ENCODE assay signal across 21 cellular contexts in the genomic region with DNA sequence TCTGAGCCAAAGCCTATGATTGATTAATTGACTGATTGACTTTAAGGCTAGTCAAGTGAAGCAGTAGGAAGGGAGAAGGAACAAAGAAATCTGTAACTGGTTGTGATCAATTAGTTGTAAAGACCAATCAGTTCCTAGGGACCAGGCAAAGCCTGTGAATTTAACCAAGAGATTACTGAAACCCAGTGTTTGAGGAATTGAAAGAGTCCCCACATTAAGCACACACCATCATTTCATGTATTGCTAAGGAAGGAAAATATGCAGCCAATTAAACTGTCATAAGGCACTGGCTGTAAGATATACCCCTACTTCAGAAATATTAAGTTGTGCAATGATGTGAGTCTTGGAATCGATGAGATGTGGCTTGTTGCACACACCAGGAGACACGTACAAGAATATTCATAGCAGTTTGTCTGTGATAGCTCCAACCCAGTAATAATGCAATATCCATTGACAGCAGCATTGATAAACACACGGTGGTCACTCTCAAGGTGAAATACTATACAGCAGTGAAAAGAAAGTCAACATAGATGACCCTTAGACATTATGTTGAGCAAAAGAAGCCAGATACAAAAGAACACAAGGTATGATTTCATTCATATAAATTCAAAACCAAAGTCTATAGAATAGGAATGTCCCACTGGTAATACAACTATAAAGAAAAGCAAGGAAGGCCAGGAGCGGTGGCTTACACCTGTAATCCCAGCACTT. TPM values are rescaled to one million over a fixed set of nuclear protein-coding genes. Genes with fewer than 3 reads are reported as not detected.
"Had no signal": no experiment of that assay in that cellular context is flagged by ENCODE, and none has a peak within 500 bp of the region (broad histone marks: within the 10 kb centered on the region; RNA-seq: fewer than 3 reads in every experiment).

No MANE protein-coding gene starts in this region.

- H3K9me3 ChIP-seq: adrenal gland, esophagus muscularis mucosa, ovary, psoas muscle, tibial nerve had no signal

- H3K36me3 Mint-ChIP-seq: natural killer cell had no signal

- H3K27ac ChIP-seq: adrenal gland, esophagus muscularis mucosa, ovary, tibial nerve had no signal

- H3K27ac Mint-ChIP-seq: activated CD4-positive, alpha-beta memory T cell treated with anti-CD3 and anti-CD28 coated beads, Interleukin-2, amount 10 ng/mL, durations not matched to agents 7 days and 5 days; activated CD4-positive, alpha-beta T cell treated with anti-CD3 and anti-CD28 coated beads, Interleukin-2, amount 10 ng/mL, durations not matched to agents 24 days and 14 days; activated CD8-positive, alpha-beta memory T cell treated with anti-CD3 and anti-CD28 coated beads, Interleukin-2, amount 10 ng/mL, durations not matched to agents 7 days and 5 days; activated naive CD8-positive, alpha-beta T cell; natural killer cell; stimulated activated naive CD8-positive, alpha-beta T cell treated with anti-CD3 and anti-CD28 coated beads, Interleukin-15, Interleukin-2, amounts not matched to agents 100 ng/mL and 50 ng/mL, for 24 hours had no signal

- H3K4me3 Mint-ChIP-seq: activated CD4-positive, alpha-beta memory T cell treated with anti-CD3 and anti-CD28 coated beads, Interleukin-2, amount 10 ng/mL, durations not matched to agents 7 days and 5 days; activated CD4-positive, alpha-beta T cell treated with anti-CD3 and anti-CD28 coated beads, Interleukin-2, amount 10 ng/mL, durations not matched to agents 24 days and 14 days; activated CD8-positive, alpha-beta memory T cell treated with anti-CD3 and anti-CD28 coated beads, Interleukin-2, amount 10 ng/mL, durations not matched to agents 7 days and 5 days; activated naive CD8-positive, alpha-beta T cell; natural killer cell; stimulated activated naive CD8-positive, alpha-beta T cell treated with anti-CD3 and anti-CD28 coated beads, Interleukin-15, Interleukin-2, amounts not matched to agents 100 ng/mL and 50 ng/mL, for 24 hours had no signal

- H3K36me3 ChIP-seq: ovary had no signal

- H3K9me3 Mint-ChIP-seq: activated CD4-positive, alpha-beta memory T cell treated with anti-CD3 and anti-CD28 coated beads, Interleukin-2, amount 10 ng/mL, durations not matched to agents 7 days and 5 days; activated CD4-positive, alpha-beta T cell treated with anti-CD3 and anti-CD28 coated beads, Interleukin-2, amount 10 ng/mL, durations not matched to agents 24 days and 14 days; natural killer cell; stimulated activated naive CD8-positive, alpha-beta T cell treated with anti-CD3 and anti-CD28 coated beads, Interleukin-15, Interleukin-2, amounts not matched to agents 100 ng/mL and 50 ng/mL, for 24 hours had no signal

- H3K27me3 Mint-ChIP-seq: activated CD4-positive, alpha-beta memory T cell treated with anti-CD3 and anti-CD28 coated beads, Interleukin-2, amount 10 ng/mL, durations not matched to agents 7 days and 5 days; activated CD4-positive, alpha-beta T cell treated with anti-CD3 and anti-CD28 coated beads, Interleukin-2, amount 10 ng/mL, durations not matched to agents 24 days and 14 days; activated CD8-positive, alpha-beta memory T cell treated with anti-CD3 and anti-CD28 coated beads, Interleukin-2, amount 10 ng/mL, durations not matched to agents 7 days and 5 days; activated naive CD8-positive, alpha-beta T cell; stimulated activated naive CD8-positive, alpha-beta T cell treated with anti-CD3 and anti-CD28 coated beads, Interleukin-15, Interleukin-2, amounts not matched to agents 100 ng/mL and 50 ng/mL, for 24 hours had no signal

- ATAC-seq: activated CD8-positive, alpha-beta memory T cell treated with anti-CD3 and anti-CD28 coated beads, Interleukin-2, amount 10 ng/mL, durations not matched to agents 7 days and 5 days; natural killer cell; psoas muscle; right cardiac atrium had no signal

- H3K4me3 ChIP-seq: adrenal gland, coronary artery, esophagus muscularis mucosa, ovary, psoas muscle, tibial nerve had no signal

- DNase-seq: activated CD4-positive, alpha-beta memory T cell treated with anti-CD3 and anti-CD28 coated beads, Interleukin-2, amount 10 ng/mL, durations not matched to agents 7 days and 5 days; activated CD4-positive, alpha-beta T cell treated with anti-CD3 and anti-CD28 coated beads, Interleukin-2, amount 10 ng/mL, durations not matched to agents 24 days and 14 days; activated CD4-positive, CD25-positive, alpha-beta regulatory T cell; activated CD8-positive, alpha-beta memory T cell treated with anti-CD3 and anti-CD28 coated beads, Interleukin-2, amount 10 ng/mL, durations not matched to agents 7 days and 5 days; activated T-cell treated with anti-CD3 and anti-CD28 coated beads for 4 hours; adrenal gland; head of caudate nucleus; midbrain; natural killer cell; ovary; psoas muscle; right cardiac atrium; stimulated activated CD4-positive, alpha-beta T cell treated with anti-CD3 and anti-CD28 coated beads, Interleukin-4, amount 100 ng/mL, for 4 hours had no signal

RNA-seq across cellular contexts. Expression of a gene that starts 50.8 kb away (rescaled TPM):
- total RNA-seq: activated CD4-positive, alpha-beta T cell treated with anti-CD3 and anti-CD28 coated beads, Interleukin-2, amount 10 ng/mL, durations not matched to agents 24 days and 14 days; activated CD8-positive, alpha-beta memory T cell treated with anti-CD3 and anti-CD28 coated beads, Interleukin-2, amount 10 ng/mL, durations not matched to agents 7 days and 5 days; frontal cortex; T-helper 1 cell treated with Interleukin-12 subunit alpha and Interleukin-12 subunit beta and Interleukin-4 antibody, amounts not matched to agents 30 ng/mL and 1 ng/mL, for 36 hours; urinary bladder had no signal
